Comparison of ENCODE assay signal across 2 cellular contexts in the genomic region with DNA sequence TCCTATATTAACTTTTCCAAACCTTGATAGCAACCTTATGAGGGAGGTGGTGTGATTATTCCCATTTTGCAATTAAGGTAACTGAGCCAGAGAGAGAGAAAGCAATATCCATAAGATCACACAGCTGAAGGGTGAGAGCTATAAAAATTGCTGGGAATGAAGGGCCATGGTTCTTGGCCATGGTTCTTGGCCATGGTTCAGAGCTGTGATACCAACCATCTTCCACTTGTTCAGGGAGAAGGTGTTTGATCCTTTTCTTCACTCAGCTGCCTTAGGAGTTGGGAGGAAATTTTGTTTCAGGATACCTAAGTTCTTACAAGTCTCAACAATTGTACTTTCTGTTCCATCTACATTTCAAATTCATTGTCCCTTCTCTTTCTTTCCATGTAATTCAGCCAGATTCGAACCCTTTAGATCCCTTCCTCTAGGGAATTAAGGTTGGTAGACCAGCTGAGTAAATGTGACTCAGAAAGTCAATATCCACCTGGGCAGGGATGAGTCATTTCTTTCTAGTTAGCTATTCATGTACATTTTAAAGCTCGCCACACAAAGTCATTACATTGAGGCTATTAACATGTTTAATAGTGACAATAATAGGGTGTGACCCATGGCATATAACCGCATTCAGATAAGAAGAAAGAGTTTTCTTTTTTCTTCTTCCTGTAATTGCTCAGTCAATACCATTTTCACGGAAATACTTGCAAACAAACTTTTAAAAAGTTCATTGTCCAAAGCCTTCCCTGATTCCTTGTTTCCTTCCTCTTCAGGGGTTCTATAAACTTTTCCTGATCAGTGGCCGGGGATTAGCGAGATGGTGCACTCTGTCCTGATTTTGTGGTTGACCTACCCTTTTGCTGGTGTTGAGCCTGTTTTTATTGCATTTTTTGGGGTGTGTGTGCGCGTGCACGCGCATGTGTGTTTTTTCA.
A peak's percentile ranks its signal among the peaks of the same experiment; 100 is the strongest.
TF ChIP-seq lines count a peak whose summit lies in the region.

No MANE protein-coding gene starts in this region.

TF ChIP-seq in HEK293, 187 proteins besides CTCF, POLR2A, EP300 and RAD21 (continued from another document):
- TF ChIP-seq, protein P1, sequence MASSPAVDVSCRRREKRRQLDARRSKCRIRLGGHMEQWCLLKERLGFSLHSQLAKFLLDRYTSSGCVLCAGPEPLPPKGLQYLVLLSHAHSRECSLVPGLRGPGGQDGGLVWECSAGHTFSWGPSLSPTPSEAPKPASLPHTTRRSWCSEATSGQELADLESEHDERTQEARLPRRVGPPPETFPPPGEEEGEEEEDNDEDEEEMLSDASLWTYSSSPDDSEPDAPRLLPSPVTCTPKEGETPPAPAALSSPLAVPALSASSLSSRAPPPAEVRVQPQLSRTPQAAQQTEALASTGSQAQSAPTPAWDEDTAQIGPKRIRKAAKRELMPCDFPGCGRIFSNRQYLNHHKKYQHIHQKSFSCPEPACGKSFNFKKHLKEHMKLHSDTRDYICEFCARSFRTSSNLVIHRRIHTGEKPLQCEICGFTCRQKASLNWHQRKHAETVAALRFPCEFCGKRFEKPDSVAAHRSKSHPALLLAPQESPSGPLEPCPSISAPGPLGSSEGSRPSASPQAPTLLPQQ (tag by site-specific recombination; IDR thresholded peaks at IDR 0.05) = peak; percentile 62; the same call in 1 of the 2 replicates
- peak; percentile 68 for TF ChIP-seq ZXDB (tag by site-specific recombination; IDR thresholded peaks at IDR 0.05)
- TF ChIP-seq, protein P2, sequence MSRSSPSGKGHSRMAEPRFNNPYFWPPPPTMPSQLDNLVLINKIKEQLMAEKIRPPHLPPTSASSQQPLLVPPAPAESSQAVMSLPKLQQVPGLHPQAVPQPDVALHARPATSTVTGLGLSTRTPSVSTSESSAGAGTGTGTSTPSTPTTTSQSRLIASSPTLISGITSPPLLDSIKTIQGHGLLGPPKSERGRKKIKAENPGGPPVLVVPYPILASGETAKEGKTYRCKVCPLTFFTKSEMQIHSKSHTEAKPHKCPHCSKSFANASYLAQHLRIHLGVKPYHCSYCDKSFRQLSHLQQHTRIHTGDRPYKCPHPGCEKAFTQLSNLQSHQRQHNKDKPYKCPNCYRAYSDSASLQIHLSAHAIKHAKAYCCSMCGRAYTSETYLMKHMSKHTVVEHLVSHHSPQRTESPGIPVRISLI (tag by site-specific recombination; IDR thresholded peaks at IDR 0.05) = peak; percentile 74
- no peak for TF ChIP-seq ZNF571 (tag by site-specific recombination; IDR thresholded peaks at IDR 0.05)
- TF ChIP-seq ZNF623 (tag by site-specific recombination; IDR thresholded peaks at IDR 0.05) = no peak
- peak; percentile 65 for TF ChIP-seq FEZF1 (tag by site-specific recombination; IDR thresholded peaks at IDR 0.05)
- TF ChIP-seq ZSCAN30 (tag by site-specific recombination; IDR thresholded peaks at IDR 0.05) = 0 out of 2 replicates have a peak, but pooled peaks have one; percentile 30
- no peak for TF ChIP-seq ZNF155 (tag by site-specific recombination; IDR thresholded peaks at IDR 0.05)
- TF ChIP-seq IKZF3 (tag by site-specific recombination; IDR thresholded peaks at IDR 0.05) = peak; percentile 74
- TF ChIP-seq, protein P3, sequence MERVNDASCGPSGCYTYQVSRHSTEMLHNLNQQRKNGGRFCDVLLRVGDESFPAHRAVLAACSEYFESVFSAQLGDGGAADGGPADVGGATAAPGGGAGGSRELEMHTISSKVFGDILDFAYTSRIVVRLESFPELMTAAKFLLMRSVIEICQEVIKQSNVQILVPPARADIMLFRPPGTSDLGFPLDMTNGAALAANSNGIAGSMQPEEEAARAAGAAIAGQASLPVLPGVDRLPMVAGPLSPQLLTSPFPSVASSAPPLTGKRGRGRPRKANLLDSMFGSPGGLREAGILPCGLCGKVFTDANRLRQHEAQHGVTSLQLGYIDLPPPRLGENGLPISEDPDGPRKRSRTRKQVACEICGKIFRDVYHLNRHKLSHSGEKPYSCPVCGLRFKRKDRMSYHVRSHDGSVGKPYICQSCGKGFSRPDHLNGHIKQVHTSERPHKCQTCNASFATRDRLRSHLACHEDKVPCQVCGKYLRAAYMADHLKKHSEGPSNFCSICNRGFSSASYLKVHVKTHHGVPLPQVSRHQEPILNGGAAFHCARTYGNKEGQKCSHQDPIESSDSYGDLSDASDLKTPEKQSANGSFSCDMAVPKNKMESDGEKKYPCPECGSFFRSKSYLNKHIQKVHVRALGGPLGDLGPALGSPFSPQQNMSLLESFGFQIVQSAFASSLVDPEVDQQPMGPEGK (tag by site-specific recombination; IDR thresholded peaks at IDR 0.05) = 0 out of 2 replicates have a peak, but pooled peaks have one; percentile 52
- TF ChIP-seq, protein P4, sequence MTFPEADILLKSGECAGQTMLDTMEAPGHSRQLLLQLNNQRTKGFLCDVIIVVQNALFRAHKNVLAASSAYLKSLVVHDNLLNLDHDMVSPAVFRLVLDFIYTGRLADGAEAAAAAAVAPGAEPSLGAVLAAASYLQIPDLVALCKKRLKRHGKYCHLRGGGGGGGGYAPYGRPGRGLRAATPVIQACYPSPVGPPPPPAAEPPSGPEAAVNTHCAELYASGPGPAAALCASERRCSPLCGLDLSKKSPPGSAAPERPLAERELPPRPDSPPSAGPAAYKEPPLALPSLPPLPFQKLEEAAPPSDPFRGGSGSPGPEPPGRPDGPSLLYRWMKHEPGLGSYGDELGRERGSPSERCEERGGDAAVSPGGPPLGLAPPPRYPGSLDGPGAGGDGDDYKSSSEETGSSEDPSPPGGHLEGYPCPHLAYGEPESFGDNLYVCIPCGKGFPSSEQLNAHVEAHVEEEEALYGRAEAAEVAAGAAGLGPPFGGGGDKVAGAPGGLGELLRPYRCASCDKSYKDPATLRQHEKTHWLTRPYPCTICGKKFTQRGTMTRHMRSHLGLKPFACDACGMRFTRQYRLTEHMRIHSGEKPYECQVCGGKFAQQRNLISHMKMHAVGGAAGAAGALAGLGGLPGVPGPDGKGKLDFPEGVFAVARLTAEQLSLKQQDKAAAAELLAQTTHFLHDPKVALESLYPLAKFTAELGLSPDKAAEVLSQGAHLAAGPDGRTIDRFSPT (tag by site-specific recombination; IDR thresholded peaks at IDR 0.05) = peak; percentile 91
- TF ChIP-seq, protein P5, sequence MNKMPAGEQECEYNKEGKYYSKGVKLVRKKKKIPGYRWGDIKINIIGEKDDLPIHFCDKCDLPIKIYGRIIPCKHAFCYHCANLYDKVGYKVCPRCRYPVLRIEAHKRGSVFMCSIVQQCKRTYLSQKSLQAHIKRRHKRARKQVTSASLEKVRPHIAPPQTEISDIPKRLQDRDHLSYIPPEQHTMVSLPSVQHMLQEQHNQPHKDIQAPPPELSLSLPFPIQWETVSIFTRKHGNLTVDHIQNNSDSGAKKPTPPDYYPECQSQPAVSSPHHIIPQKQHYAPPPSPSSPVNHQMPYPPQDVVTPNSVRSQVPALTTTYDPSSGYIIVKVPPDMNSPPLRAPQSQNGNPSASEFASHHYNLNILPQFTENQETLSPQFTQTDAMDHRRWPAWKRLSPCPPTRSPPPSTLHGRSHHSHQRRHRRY (tag by site-specific recombination; IDR thresholded peaks at IDR 0.05) = no peak
- TF ChIP-seq ZNF10 (tag by site-specific recombination; IDR thresholded peaks at IDR 0.05) = peak; percentile 95
- 0 out of 2 replicates have a peak, but pooled peaks have one; percentile 20 for TF ChIP-seq KLF9 (tag by site-specific recombination; IDR thresholded peaks at IDR 0.05; ENCODE audit: low read depth)
- TF ChIP-seq ZNF394 (tag by site-specific recombination; IDR thresholded peaks at IDR 0.05; ENCODE audit: borderline replicate concordance) = peak; percentile 64

TF ChIP-seq in HepG2, 621 proteins besides CTCF, POLR2A, EP300 and RAD21 (continued from another document and continues in another):
- TF ChIP-seq, protein P6, sequence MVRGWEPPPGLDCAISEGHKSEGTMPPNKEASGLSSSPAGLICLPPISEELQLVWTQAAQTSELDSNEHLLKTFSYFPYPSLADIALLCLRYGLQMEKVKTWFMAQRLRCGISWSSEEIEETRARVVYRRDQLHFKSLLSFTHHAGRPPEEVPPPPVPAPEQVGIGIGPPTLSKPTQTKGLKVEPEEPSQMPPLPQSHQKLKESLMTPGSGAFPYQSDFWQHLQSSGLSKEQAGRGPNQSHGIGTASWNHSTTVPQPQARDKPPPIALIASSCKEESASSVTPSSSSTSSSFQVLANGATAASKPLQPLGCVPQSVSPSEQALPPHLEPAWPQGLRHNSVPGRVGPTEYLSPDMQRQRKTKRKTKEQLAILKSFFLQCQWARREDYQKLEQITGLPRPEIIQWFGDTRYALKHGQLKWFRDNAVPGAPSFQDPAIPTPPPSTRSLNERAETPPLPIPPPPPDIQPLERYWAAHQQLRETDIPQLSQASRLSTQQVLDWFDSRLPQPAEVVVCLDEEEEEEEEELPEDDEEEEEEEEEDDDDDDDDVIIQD (CRISPR knock-in tag; IDR thresholded peaks at IDR 0.05; ENCODE audit: low read depth) = peak; percentile 31; the same call in 1 of the 2 replicates
- peak; percentile 76 for TF ChIP-seq DPF2 (CRISPR knock-in tag; IDR thresholded peaks at IDR 0.05; ENCODE audit: borderline replicate concordance, low read depth)
- no peak for TF ChIP-seq ZNF367 (CRISPR knock-in tag; IDR thresholded peaks at IDR 0.05; ENCODE audit: borderline replicate concordance)
- peak; percentile 76; the same call in 1 of the 2 replicates for TF ChIP-seq ISL2 (CRISPR knock-in tag; IDR thresholded peaks at IDR 0.05)
- no peak for TF ChIP-seq PTBP1 (IDR thresholded peaks at IDR 0.05; ENCODE audit: low read depth, low read length, poor library complexity, severe bottlenecking)
- no peak for TF ChIP-seq PHF5A (CRISPR knock-in tag; IDR thresholded peaks at IDR 0.05; ENCODE audit: low read depth, unreplicated experiment)
- no peak for TF ChIP-seq POLR2AphosphoS5 (IDR thresholded peaks at IDR 0.05; ENCODE audit: low read depth, low read length)
- peak; percentile 54 for TF ChIP-seq HDAC2 (CRISPR knock-in tag; IDR thresholded peaks at IDR 0.05)
- peak; percentile 90 for TF ChIP-seq ELF3 (CRISPR knock-in tag; IDR thresholded peaks at IDR 0.05)
- TF ChIP-seq, protein P7, sequence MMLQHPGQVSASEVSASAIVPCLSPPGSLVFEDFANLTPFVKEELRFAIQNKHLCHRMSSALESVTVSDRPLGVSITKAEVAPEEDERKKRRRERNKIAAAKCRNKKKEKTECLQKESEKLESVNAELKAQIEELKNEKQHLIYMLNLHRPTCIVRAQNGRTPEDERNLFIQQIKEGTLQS (CRISPR knock-in tag; IDR thresholded peaks at IDR 0.05) = peak; percentile 96
- peak; percentile 90 for TF ChIP-seq NCOA2 (CRISPR knock-in tag; IDR thresholded peaks at IDR 0.05)
- no peak for TF ChIP-seq ZNF577 (CRISPR knock-in tag; IDR thresholded peaks at IDR 0.05; ENCODE audit: borderline replicate concordance, low read depth)
- TF ChIP-seq, protein P8, sequence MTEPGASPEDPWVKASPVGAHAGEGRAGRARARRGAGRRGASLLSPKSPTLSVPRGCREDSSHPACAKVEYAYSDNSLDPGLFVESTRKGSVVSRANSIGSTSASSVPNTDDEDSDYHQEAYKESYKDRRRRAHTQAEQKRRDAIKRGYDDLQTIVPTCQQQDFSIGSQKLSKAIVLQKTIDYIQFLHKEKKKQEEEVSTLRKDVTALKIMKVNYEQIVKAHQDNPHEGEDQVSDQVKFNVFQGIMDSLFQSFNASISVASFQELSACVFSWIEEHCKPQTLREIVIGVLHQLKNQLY (CRISPR knock-in tag; IDR thresholded peaks at IDR 0.05) = peak; percentile 79
- TF ChIP-seq, protein P9, sequence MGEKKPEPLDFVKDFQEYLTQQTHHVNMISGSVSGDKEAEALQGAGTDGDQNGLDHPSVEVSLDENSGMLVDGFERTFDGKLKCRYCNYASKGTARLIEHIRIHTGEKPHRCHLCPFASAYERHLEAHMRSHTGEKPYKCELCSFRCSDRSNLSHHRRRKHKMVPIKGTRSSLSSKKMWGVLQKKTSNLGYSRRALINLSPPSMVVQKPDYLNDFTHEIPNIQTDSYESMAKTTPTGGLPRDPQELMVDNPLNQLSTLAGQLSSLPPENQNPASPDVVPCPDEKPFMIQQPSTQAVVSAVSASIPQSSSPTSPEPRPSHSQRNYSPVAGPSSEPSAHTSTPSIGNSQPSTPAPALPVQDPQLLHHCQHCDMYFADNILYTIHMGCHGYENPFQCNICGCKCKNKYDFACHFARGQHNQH (CRISPR knock-in tag; IDR thresholded peaks at IDR 0.05) = 0 out of 2 replicates have a peak, but pooled peaks have one; percentile 35
- no peak for TF ChIP-seq TP53 (CRISPR knock-in tag; conservative IDR thresholded peaks at IDR 0.05)
- peak; percentile 84; the same call in 1 of the 2 replicates for TF ChIP-seq GATA4 (IDR thresholded peaks at IDR 0.05; ENCODE audit: borderline replicate concordance, low read depth)
- TF ChIP-seq, protein P10, sequence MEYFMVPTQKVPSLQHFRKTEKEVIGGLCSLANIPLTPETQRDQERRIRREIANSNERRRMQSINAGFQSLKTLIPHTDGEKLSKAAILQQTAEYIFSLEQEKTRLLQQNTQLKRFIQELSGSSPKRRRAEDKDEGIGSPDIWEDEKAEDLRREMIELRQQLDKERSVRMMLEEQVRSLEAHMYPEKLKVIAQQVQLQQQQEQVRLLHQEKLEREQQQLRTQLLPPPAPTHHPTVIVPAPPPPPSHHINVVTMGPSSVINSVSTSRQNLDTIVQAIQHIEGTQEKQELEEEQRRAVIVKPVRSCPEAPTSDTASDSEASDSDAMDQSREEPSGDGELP (IDR thresholded peaks at IDR 0.05; ENCODE audit: borderline replicate concordance, low read depth) = peak; percentile 100
- TF ChIP-seq, protein P11, sequence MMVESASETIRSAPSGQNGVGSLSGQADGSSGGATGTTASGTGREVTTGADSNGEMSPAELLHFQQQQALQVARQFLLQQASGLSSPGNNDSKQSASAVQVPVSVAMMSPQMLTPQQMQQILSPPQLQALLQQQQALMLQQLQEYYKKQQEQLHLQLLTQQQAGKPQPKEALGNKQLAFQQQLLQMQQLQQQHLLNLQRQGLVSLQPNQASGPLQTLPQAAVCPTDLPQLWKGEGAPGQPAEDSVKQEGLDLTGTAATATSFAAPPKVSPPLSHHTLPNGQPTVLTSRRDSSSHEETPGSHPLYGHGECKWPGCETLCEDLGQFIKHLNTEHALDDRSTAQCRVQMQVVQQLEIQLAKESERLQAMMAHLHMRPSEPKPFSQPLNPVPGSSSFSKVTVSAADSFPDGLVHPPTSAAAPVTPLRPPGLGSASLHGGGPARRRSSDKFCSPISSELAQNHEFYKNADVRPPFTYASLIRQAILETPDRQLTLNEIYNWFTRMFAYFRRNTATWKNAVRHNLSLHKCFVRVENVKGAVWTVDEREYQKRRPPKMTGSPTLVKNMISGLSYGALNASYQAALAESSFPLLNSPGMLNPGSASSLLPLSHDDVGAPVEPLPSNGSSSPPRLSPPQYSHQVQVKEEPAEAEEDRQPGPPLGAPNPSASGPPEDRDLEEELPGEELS (CRISPR knock-in tag; IDR thresholded peaks at IDR 0.05) = peak; percentile 63; the same call in 1 of the 2 replicates
- peak; percentile 48; the same call in 1 of the 2 replicates for TF ChIP-seq ETV5 (CRISPR knock-in tag; IDR thresholded peaks at IDR 0.05; ENCODE audit: borderline replicate concordance)
